21 cellular contexts compared by ENCODE assay signal in the genomic region with DNA sequence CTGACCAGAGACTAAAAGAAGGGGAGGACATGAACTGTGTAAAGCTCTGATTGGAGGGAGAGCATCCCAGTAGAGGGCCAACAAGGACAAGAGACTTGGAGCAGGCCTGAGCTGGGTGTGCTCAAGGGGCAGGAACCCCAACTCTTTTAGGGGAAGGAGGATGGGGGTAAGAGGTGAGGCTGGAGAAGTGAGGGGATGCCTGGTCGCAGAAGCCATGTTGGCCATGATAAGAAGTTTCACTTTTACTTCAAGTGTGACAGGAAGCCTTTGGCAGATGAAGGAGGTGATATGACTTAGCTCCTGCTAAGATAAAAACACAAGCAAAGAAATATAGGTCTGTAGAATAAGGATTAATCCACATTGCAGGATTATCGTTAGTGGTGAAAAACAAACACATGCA.
A peak's percentile ranks its signal among the peaks of the same experiment; 100 is the strongest.
DNase-seq lines count a peak whose midpoint lies in the region; ATAC-seq and TF ChIP-seq lines count a peak whose summit lies in the region.
"Had no signal": no experiment of that assay in that cellular context is flagged by ENCODE, and none has a peak within 500 bp of the region (broad histone marks: within the 10 kb centered on the region; RNA-seq: fewer than 3 reads in every experiment).

No MANE protein-coding gene starts in this region.

- peak; percentile 56 to 69 for ATAC-seq in activated CD4-positive, CD25-positive, alpha-beta regulatory T cell treated with anti-CD3 and anti-CD28 coated beads, Interleukin-2, amount 50 U/mL, for 24 hours
- ATAC-seq in activated T-helper 17 cell treated with anti-CD3 and anti-CD28 coated beads, Interleukin-2, amount 50 U/mL, for 72 hours (replicated peaks), result peak; percentile 61
- ATAC-seq in natural killer cell, result peak; percentile 79 to 91 (median 90)
- no peak for ATAC-seq in HG02759 (IDR thresholded peaks at IDR 0.05; ENCODE audit: unreplicated experiment)
- ATAC-seq: body of pancreas, HepG2 had no signal

- peaks cover 44% of the 10 kb centered on the region for H3K4me1 Mint-ChIP-seq in activated T-helper 17 cell treated with anti-CD3 and anti-CD28 coated beads, Interleukin-2, amount 50 U/mL, for 72 hours
- H3K4me1 Mint-ChIP-seq in natural killer cell, result peaks cover 59 to 70% of the 10 kb centered on the region in 2 donors

- peaks cover 4% of the 10 kb centered on the region for H3K9me3 Mint-ChIP-seq in activated T-helper 17 cell treated with anti-CD3 and anti-CD28 coated beads, Interleukin-2, amount 50 U/mL, for 72 hours
- no peaks in the 10 kb centered on the region for H3K9me3 Mint-ChIP-seq in natural killer cell
- H3K9me3 Mint-ChIP-seq: dendritic cell treated with granulocyte-macrophage colony-stimulating factor and Interleukin-4, amounts not matched to agents 40 ng/mL and 50 ng/mL, for 4 days had no signal

- H3K27me3 Mint-ChIP-seq in activated T-helper 17 cell treated with anti-CD3 and anti-CD28 coated beads, Interleukin-2, amount 50 U/mL, for 72 hours, result no peaks in the 10 kb centered on the region
- no peaks in the 10 kb centered on the region for H3K27me3 Mint-ChIP-seq in natural killer cell (ENCODE audit: low read depth in 2 of 2)
- H3K27me3 Mint-ChIP-seq: dendritic cell treated with granulocyte-macrophage colony-stimulating factor and Interleukin-4, amounts not matched to agents 40 ng/mL and 50 ng/mL, for 4 days had no signal

- no peak overlapping the region for H3K27ac ChIP-seq in WERI-Rb-1
- H3K27ac ChIP-seq: 22Rv1, body of pancreas, esophagus squamous epithelium, testis, VCaP had no signal

- no peaks in the 10 kb centered on the region for H3K9me2 ChIP-seq in Loucy (replicated peaks; ENCODE audit: low read depth, low read length)
- H3K9me2 ChIP-seq: SK-N-SH had no signal

- no peaks in the 10 kb centered on the region for H3K27me3 ChIP-seq in Loucy (ENCODE audit: insufficient read depth, low read length, poor library complexity, severe bottlenecking)
- H3K27me3 ChIP-seq in WERI-Rb-1 (ENCODE audit: insufficient read depth, low read depth, severe bottlenecking), result no peaks in the 10 kb centered on the region
- H3K27me3 ChIP-seq: body of pancreas, esophagus squamous epithelium, testis had no signal

- peaks cover 25% of the 10 kb centered on the region for H3K4me1 ChIP-seq in Loucy (ENCODE audit: insufficient read depth, low read length, poor library complexity, severe bottlenecking)
- H3K4me1 ChIP-seq: body of pancreas, esophagus squamous epithelium, testis had no signal

- peak overlapping the region; percentile 44; the same call in 1 of the 2 replicates for H2AFZ ChIP-seq in Loucy (ENCODE audit: low read length)

- TF ChIP-seq CTCF in Loucy (conservative IDR thresholded peaks at IDR 0.05; ENCODE audit: low read length) (no peak), natural killer cell (IDR thresholded peaks at IDR 0.05) (no peak), WERI-Rb-1 (IDR thresholded peaks at IDR 0.05; ENCODE audit: low read depth, low read length) (no peak)

- no peaks in the 10 kb centered on the region for H3F3A ChIP-seq in Loucy (ENCODE audit: low read depth)

- H3K4me3 Mint-ChIP-seq in activated T-helper 17 cell treated with anti-CD3 and anti-CD28 coated beads, Interleukin-2, amount 50 U/mL, for 72 hours, result peak overlapping the region; percentile 75
- H3K4me3 Mint-ChIP-seq in natural killer cell, result peak overlapping the region; percentile 85
- H3K4me3 Mint-ChIP-seq: dendritic cell treated with granulocyte-macrophage colony-stimulating factor and Interleukin-4, amounts not matched to agents 40 ng/mL and 50 ng/mL, for 4 days had no signal

- no peak for DNase-seq in activated CD4-positive, CD25-positive, alpha-beta regulatory T cell (lab: John Stamatoyannopoulos, UW)
- no peak for DNase-seq in natural killer cell
- no peak for DNase-seq in effector CD4-positive, alpha-beta T cell
- no peak for DNase-seq in WERI-Rb-1
- DNase-seq: body of pancreas, C1 segment of cervical spinal cord, esophagus squamous epithelium, H7, islet precursor cell, MV-4-11, NCI-H69, SK-N-SH, testis had no signal

- H3K4me3 ChIP-seq in Loucy (ENCODE audit: low read length, poor library complexity, severe bottlenecking) (peak overlapping the region; percentile 53), WERI-Rb-1 (ENCODE audit: low read depth, low read length) (no peak overlapping the region)
- H3K4me3 ChIP-seq: body of pancreas, esophagus squamous epithelium, testis had no signal

- H3K4me2 ChIP-seq in Loucy (ENCODE audit: low read depth, low read length, poor library complexity, severe bottlenecking), result peak overlapping the region; percentile 69
- H3K4me2 ChIP-seq: SK-N-SH had no signal

- no peaks in the 10 kb centered on the region for H3K36me3 Mint-ChIP-seq in activated T-helper 17 cell treated with anti-CD3 and anti-CD28 coated beads, Interleukin-2, amount 50 U/mL, for 72 hours (ENCODE audit: low read depth)
- H3K36me3 Mint-ChIP-seq in natural killer cell, result no peaks in the 10 kb centered on the region

- H3K79me2 ChIP-seq in Loucy (ENCODE audit: insufficient read depth, low read length), result no peaks in the 10 kb centered on the region

- H3K27ac Mint-ChIP-seq in activated T-helper 17 cell treated with anti-CD3 and anti-CD28 coated beads, Interleukin-2, amount 50 U/mL, for 72 hours, result peak overlapping the region; percentile 85
- H3K27ac Mint-ChIP-seq in natural killer cell, result peak overlapping the region; percentile 89 to 91
- H3K27ac Mint-ChIP-seq: dendritic cell treated with granulocyte-macrophage colony-stimulating factor and Interleukin-4, amounts not matched to agents 40 ng/mL and 50 ng/mL, for 4 days had no signal

- H3K9me3 ChIP-seq in Loucy (ENCODE audit: insufficient read depth, low read depth, low read length) (no peaks in the 10 kb centered on the region; the same call in 1 of the 2 replicates), WERI-Rb-1 (ENCODE audit: severe bottlenecking) (no peaks in the 10 kb centered on the region)
- H3K9me3 ChIP-seq: body of pancreas, esophagus squamous epithelium, SK-N-SH, testis had no signal

- intact Hi-C loops in natural killer cell (cut with micrococcal nuclease), result no loop called here

- no peaks in the 10 kb centered on the region for H4K20me1 ChIP-seq in Loucy (ENCODE audit: insufficient read depth, low read length, poor library complexity, severe bottlenecking)

- H3K9ac ChIP-seq in Loucy (ENCODE audit: low read depth, low read length, poor library complexity, severe bottlenecking), result no peak overlapping the region
- H3K9ac ChIP-seq: SK-N-SH had no signal

- H3K36me3 ChIP-seq in Loucy (ENCODE audit: insufficient read depth, low read length), result no peaks in the 10 kb centered on the region; the same call in 1 of the 2 replicates
- no peaks in the 10 kb centered on the region for H3K36me3 ChIP-seq in WERI-Rb-1
- H3K36me3 ChIP-seq: esophagus squamous epithelium had no signal
